Comparison of ENCODE assay signal across 12 cellular contexts in the genomic region with DNA sequence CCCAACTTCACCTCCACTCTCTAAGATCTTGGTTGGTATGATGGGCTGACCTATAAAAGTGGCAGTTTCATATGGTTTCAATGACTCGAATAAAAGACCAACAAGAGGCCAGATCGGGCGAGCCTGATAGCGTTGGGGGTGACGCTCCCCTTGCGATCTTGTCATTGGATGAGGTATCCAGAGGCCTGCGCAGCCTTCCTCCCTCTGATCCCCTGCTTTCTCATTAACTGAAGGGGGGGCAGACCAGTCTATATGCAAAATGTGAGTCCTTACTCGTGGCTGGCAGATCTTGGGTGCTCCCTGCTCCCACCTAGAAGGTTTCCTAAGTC. TPM values are rescaled to one million over a fixed set of nuclear protein-coding genes. Genes with fewer than 3 reads are reported as not detected.
DNase-seq lines count a peak whose midpoint lies in the region; ATAC-seq and TF ChIP-seq lines count a peak whose summit lies in the region.
"Had no signal": no experiment of that assay in that cellular context is flagged by ENCODE, and none has a peak within 500 bp of the region (broad histone marks: within the 10 kb centered on the region; RNA-seq: fewer than 3 reads in every experiment).

No MANE protein-coding gene starts in this region.

- H3K27ac ChIP-seq in HUES6 (ENCODE audit: low read depth, low read length) (no peak overlapping the region), sigmoid colon (no peak overlapping the region)

- no peaks in the 10 kb centered on the region for H3K36me3 ChIP-seq in HUES6 (ENCODE audit: control insufficient read depth, insufficient read depth, low read length)
- no peaks in the 10 kb centered on the region for H3K36me3 ChIP-seq in sigmoid colon

- H3K4me3 ChIP-seq in HUES6 (ENCODE audit: low read depth, low read length) (peak overlapping the region; percentile 83), sigmoid colon (no peak overlapping the region)

- DNase-seq in activated T-helper 1 cell treated with anti-CD3 and anti-CD28 coated beads, Interleukin-12 subunit alpha, Interleukin-12 subunit beta, Interleukin-2, Interleukin-4 antibody, amounts not matched to agents 30 ng/mL and 10 ng/mL and 1 ng/mL, durations not matched to agents 14 hours and 24 hours and 36 hours (ENCODE audit: low spot score): no peak
- DNase-seq in inferior parietal cortex (ENCODE audit: extremely low spot score): peak; percentile 15
- DNase-seq in sigmoid colon: peak; percentile 24
- no peak for DNase-seq in GOT3 (lab: John Stamatoyannopoulos, UW)
- no peak for DNase-seq in stimulated activated effector memory CD8-positive, alpha-beta T cell treated with anti-CD3 and anti-CD28 coated beads, Interleukin-12 subunit alpha, Interleukin-12 subunit beta, amount 100 ng/mL, for 72 hours (ENCODE audit: low spot score in 2 of 2)
- no peak for DNase-seq in stimulated activated CD4-positive, alpha-beta T cell treated with anti-CD3 and anti-CD28 coated beads, Interleukin-4, amount 100 ng/mL, for 24 hours
- DNase-seq: activated CD8-positive, alpha-beta T cell treated with anti-CD3 and anti-CD28 coated beads for 36 hours; erythroblast; kidney glomerular epithelial cell; T-helper 2 cell had no signal

- peak overlapping the region; percentile 69 for H3K9ac ChIP-seq in HUES6 (ENCODE audit: low read length)

- H3K4me1 ChIP-seq in HUES6 (ENCODE audit: control insufficient read depth, insufficient read depth, low read length) (peaks cover 52% of the 10 kb centered on the region), sigmoid colon (peaks cover 0 to 21% (median 17%) of the 10 kb centered on the region in 4 donors)

- no peak for ATAC-seq in stimulated activated effector memory CD8-positive, alpha-beta T cell treated with anti-CD3 and anti-CD28 coated beads, Interleukin-12 subunit alpha, Interleukin-12 subunit beta, amount 100 ng/mL, for 72 hours
- no peak for ATAC-seq in HG03460 (IDR thresholded peaks at IDR 0.05; ENCODE audit: unreplicated experiment)
- ATAC-seq: activated CD8-positive, alpha-beta T cell treated with anti-CD3 and anti-CD28 coated beads for 36 hours had no signal

- H3K27me3 ChIP-seq in HUES6 (ENCODE audit: control insufficient read depth, insufficient read depth, low read length) (peaks cover 35% of the 10 kb centered on the region), sigmoid colon (peaks cover 3 to 29% (median 21%) of the 10 kb centered on the region in 3 donors)

- H3K27ac Mint-ChIP-seq in activated T-helper 1 cell treated with anti-CD3 and anti-CD28 coated beads, Interleukin-12 subunit alpha, Interleukin-12 subunit beta, Interleukin-2, Interleukin-4 antibody, amounts not matched to agents 30 ng/mL and 10 ng/mL and 1 ng/mL, durations not matched to agents 14 hours and 24 hours and 36 hours: no peak overlapping the region
- H3K27ac Mint-ChIP-seq in stimulated activated effector memory CD8-positive, alpha-beta T cell treated with anti-CD3 and anti-CD28 coated beads, Interleukin-12 subunit alpha, Interleukin-12 subunit beta, amount 100 ng/mL, for 72 hours: no peak overlapping the region
- H3K27ac Mint-ChIP-seq: activated CD8-positive, alpha-beta T cell treated with anti-CD3 and anti-CD28 coated beads for 36 hours had no signal

- no peaks in the 10 kb centered on the region for H3K9me3 Mint-ChIP-seq in activated T-helper 1 cell treated with anti-CD3 and anti-CD28 coated beads, Interleukin-12 subunit alpha, Interleukin-12 subunit beta, Interleukin-2, Interleukin-4 antibody, amounts not matched to agents 30 ng/mL and 10 ng/mL and 1 ng/mL, durations not matched to agents 14 hours and 24 hours and 36 hours
- no peaks in the 10 kb centered on the region for H3K9me3 Mint-ChIP-seq in stimulated activated effector memory CD8-positive, alpha-beta T cell treated with anti-CD3 and anti-CD28 coated beads, Interleukin-12 subunit alpha, Interleukin-12 subunit beta, amount 100 ng/mL, for 72 hours
- H3K9me3 Mint-ChIP-seq: activated CD8-positive, alpha-beta T cell treated with anti-CD3 and anti-CD28 coated beads for 36 hours had no signal

- 64 to 81% methylated on average over 8 of the region's 8 CpGs for WGBS in sigmoid colon, 2 donors

- peak overlapping the region; percentile 19 for H3K4me3 Mint-ChIP-seq in activated T-helper 1 cell treated with anti-CD3 and anti-CD28 coated beads, Interleukin-12 subunit alpha, Interleukin-12 subunit beta, Interleukin-2, Interleukin-4 antibody, amounts not matched to agents 30 ng/mL and 10 ng/mL and 1 ng/mL, durations not matched to agents 14 hours and 24 hours and 36 hours
- no peak overlapping the region for H3K4me3 Mint-ChIP-seq in stimulated activated effector memory CD8-positive, alpha-beta T cell treated with anti-CD3 and anti-CD28 coated beads, Interleukin-12 subunit alpha, Interleukin-12 subunit beta, amount 100 ng/mL, for 72 hours

- TF ChIP-seq POLR2A in sigmoid colon (IDR thresholded peaks at IDR 0.05): no peak

- TF ChIP-seq EP300 in sigmoid colon (IDR thresholded peaks at IDR 0.05): no peak

- no peak for TF ChIP-seq CTCF in sigmoid colon (IDR thresholded peaks at IDR 0.05)

- intact Hi-C loops in activated T-helper 1 cell treated with anti-CD3 and anti-CD28 coated beads, Interleukin-12 subunit alpha, Interleukin-12 subunit beta, Interleukin-2, Interleukin-4 antibody, amounts not matched to agents 30 ng/mL and 10 ng/mL and 1 ng/mL, durations not matched to agents 14 hours and 24 hours and 36 hours (cut with micrococcal nuclease): no loop called here
- intact Hi-C loops in sigmoid colon (cut with DNase I): no loop called here

- H3K9me3 ChIP-seq in HUES6 (ENCODE audit: control insufficient read depth, insufficient read depth, low read depth, low read length): no peaks in the 10 kb centered on the region
- no peaks in the 10 kb centered on the region for H3K9me3 ChIP-seq in sigmoid colon

- no peaks in the 10 kb centered on the region for H3K36me3 Mint-ChIP-seq in activated T-helper 1 cell treated with anti-CD3 and anti-CD28 coated beads, Interleukin-12 subunit alpha, Interleukin-12 subunit beta, Interleukin-2, Interleukin-4 antibody, amounts not matched to agents 30 ng/mL and 10 ng/mL and 1 ng/mL, durations not matched to agents 14 hours and 24 hours and 36 hours (ENCODE audit: low read depth)
- H3K36me3 Mint-ChIP-seq in stimulated activated effector memory CD8-positive, alpha-beta T cell treated with anti-CD3 and anti-CD28 coated beads, Interleukin-12 subunit alpha, Interleukin-12 subunit beta, amount 100 ng/mL, for 72 hours: no peaks in the 10 kb centered on the region

- no peaks in the 10 kb centered on the region for H3K4me1 Mint-ChIP-seq in activated T-helper 1 cell treated with anti-CD3 and anti-CD28 coated beads, Interleukin-12 subunit alpha, Interleukin-12 subunit beta, Interleukin-2, Interleukin-4 antibody, amounts not matched to agents 30 ng/mL and 10 ng/mL and 1 ng/mL, durations not matched to agents 14 hours and 24 hours and 36 hours (ENCODE audit: low read depth)
- H3K4me1 Mint-ChIP-seq in stimulated activated effector memory CD8-positive, alpha-beta T cell treated with anti-CD3 and anti-CD28 coated beads, Interleukin-12 subunit alpha, Interleukin-12 subunit beta, amount 100 ng/mL, for 72 hours: no peaks in the 10 kb centered on the region

- H3K27me3 Mint-ChIP-seq in activated T-helper 1 cell treated with anti-CD3 and anti-CD28 coated beads, Interleukin-12 subunit alpha, Interleukin-12 subunit beta, Interleukin-2, Interleukin-4 antibody, amounts not matched to agents 30 ng/mL and 10 ng/mL and 1 ng/mL, durations not matched to agents 14 hours and 24 hours and 36 hours (ENCODE audit: insufficient read depth): peaks cover 44% of the 10 kb centered on the region

RNA-seq across cellular contexts. Expression of a gene that starts 0.9 kb away (rescaled TPM):
- not detected in 2 replicates for total RNA-seq in activated T-helper 1 cell treated with anti-CD3 and anti-CD28 coated beads, Interleukin-12 subunit alpha, Interleukin-12 subunit beta, Interleukin-2, Interleukin-4 antibody, amounts not matched to agents 30 ng/mL and 10 ng/mL and 1 ng/mL, durations not matched to agents 14 hours and 24 hours and 36 hours
- 1 to 10 TPM; 3.0 to 10.0 (median 6.1) TPM for total RNA-seq in sigmoid colon
- 10 to 100 TPM; 12.6 to 27.6 (median 27.3) TPM for polyA plus RNA-seq in sigmoid colon
- total RNA-seq: activated CD8-positive, alpha-beta T cell treated with anti-CD3 and anti-CD28 coated beads for 36 hours had no signal

Comparison
In these comparisons a context has a peak if more than half of its experiments do, and no peak if none do; other contexts are left out.
1. DNase-seq: peak in inferior parietal cortex (single experiment) and sigmoid colon (single experiment); none in activated T-helper 1 cell treated with anti-CD3 and anti-CD28 coated beads, Interleukin-12 subunit alpha, Interleukin-12 subunit beta, Interleukin-2, Interleukin-4 antibody, amounts not matched to agents 30 ng/mL and 10 ng/mL and 1 ng/mL, durations not matched to agents 14 hours and 24 hours and 36 hours (single experiment), GOT3 (single experiment), stimulated activated effector memory CD8-positive, alpha-beta T cell treated with anti-CD3 and anti-CD28 coated beads, Interleukin-12 subunit alpha, Interleukin-12 subunit beta, amount 100 ng/mL, for 72 hours (0 of 2) and stimulated activated CD4-positive, alpha-beta T cell treated with anti-CD3 and anti-CD28 coated beads, Interleukin-4, amount 100 ng/mL, for 24 hours (single experiment).